In genomic region chr10:71269301-71270288, GRCh38 we compare ENCODE assay signal across 11 cellular contexts. TPM values are rescaled to one million over a fixed set of nuclear protein-coding genes. Genes with fewer than 3 reads are reported as not detected.
DNase-seq lines count a peak whose midpoint lies in the region; ATAC-seq, FAIRE-seq and TF ChIP-seq lines count a peak whose summit lies in the region.
"Had no signal": no experiment of that assay in that cellular context is flagged by ENCODE, and none has a peak within 500 bp of the region (broad histone marks: within the 10 kb centered on the region; RNA-seq: fewer than 3 reads in every experiment).

No MANE protein-coding gene starts in this region.

- TF ChIP-seq EP300 in H1 (IDR thresholded peaks at IDR 0.05; ENCODE audit: borderline replicate concordance in 1 of 2, low read depth in 2 of 2, low read length in 2 of 2) (no peak), tibial nerve (IDR thresholded peaks at IDR 0.05) (no peak)

- TF ChIP-seq POLR2A in H1 (IDR thresholded peaks at IDR 0.05; ENCODE audit: control extremely low read depth in 1 of 2, low read depth in 2 of 2, low read length in 2 of 2) (no peak; a peak in 1 of 3 replicates), tibial nerve (IDR thresholded peaks at IDR 0.05) (no peak)

- H3K79me2 ChIP-seq in H1 (ENCODE audit: control insufficient read depth in 1 of 2, insufficient read depth in 2 of 2, low read length in 2 of 2), result peaks cover 0 to 28% of the 10 kb centered on the region in 2 experiments; a peak in 2 of 4 replicates

- peak overlapping the region; percentile 88 for H2BK120ac ChIP-seq in H1 (replicated peaks; ENCODE audit: low read depth, low read length)

- peak overlapping the region; percentile 56 for H4K5ac ChIP-seq in H1 (ENCODE audit: insufficient read length, low read depth, low read length)

- no peak overlapping the region for H2BK15ac ChIP-seq in H1 (ENCODE audit: low read length)

- peak overlapping the region; percentile 33 for H3K4ac ChIP-seq in H1 (replicated peaks; ENCODE audit: insufficient read length, low read depth, low read length)

- peak overlapping the region; percentile 13 for H2BK20ac ChIP-seq in H1 (ENCODE audit: low read length)

- H3K14ac ChIP-seq in H1 (ENCODE audit: insufficient read length), result no peak overlapping the region

- H3K4me1 ChIP-seq in A673 (ENCODE audit: insufficient read depth, low read length, poor library complexity, severe bottlenecking) (peaks cover 56% of the 10 kb centered on the region), HUES48 (ENCODE audit: control insufficient read depth, insufficient read depth, low read length) (peaks cover 11% of the 10 kb centered on the region), H1 (replicated peaks in 1 of 4; ENCODE audit: control insufficient read depth in 3 of 4, insufficient read depth in 4 of 4, low read length in 3 of 4) (peaks cover 8 to 48% (median 32%) of the 10 kb centered on the region in 4 experiments), tibial nerve (peaks cover 0 to 8% (median 0%) of the 10 kb centered on the region in 4 donors)

- no peak overlapping the region for H3K56ac ChIP-seq in H1 (replicated peaks; ENCODE audit: insufficient read length, low read depth, low read length)

- no peak overlapping the region for H3K4me3 ChIP-seq in A673 (ENCODE audit: low read depth, low read length, poor library complexity, severe bottlenecking)
- peak overlapping the region; percentile 22; the same call in 1 of the 2 replicates for H3K4me3 ChIP-seq in HUES48 (ENCODE audit: low read depth, low read length)
- peak overlapping the region in 3 of 4 experiments; percentile 6 to 43 (median 15); a peak in 5 of 8 replicates for H3K4me3 ChIP-seq in H1 (ENCODE audit: extremely low read depth in 1 of 4, insufficient read depth in 2 of 4, low read depth in 3 of 4, low read length in 4 of 4)
- H3K4me3 ChIP-seq in tibial nerve, result no peak overlapping the region

- 22% methylated on average over 11 of the region's 11 CpGs; no CpG with 5 or more reads in 1 of the 2 experiments for WGBS in H1 (ENCODE audit: extremely low coverage in 1 of 2, insufficient coverage in 1 of 2, insufficient read length in 1 of 2, insufficient replicate concordance in 2 of 2, low coverage in 1 of 2, low lambda C conversion rate in 2 of 2, missing lambda C conversion rate in 1 of 2), 2 experiments
- WGBS in tibial nerve, 2 donors, result 64 to 66% methylated on average over 11 of the region's 11 CpGs

- H3K27ac ChIP-seq in A673 (ENCODE audit: low read depth, low read length, poor library complexity, severe bottlenecking) (peak overlapping the region; percentile 73), HUES48 (ENCODE audit: low read depth, low read length) (peak overlapping the region; percentile 94), H1 (ENCODE audit: low read depth, low read length) (peak overlapping the region; percentile 38; the same call in 1 of the 2 replicates), tibial nerve (no peak overlapping the region)

- TF ChIP-seq CTCF in A673 (conservative IDR thresholded peaks at IDR 0.05; ENCODE audit: low read depth, low read length), result no peak
- peak in 1 of 3 experiments; percentile 8; a peak in 1 of 4 replicates for TF ChIP-seq CTCF in H1 (IDR thresholded peaks at IDR 0.05; ENCODE audit: control extremely low read depth in 1 of 3, insufficient read depth in 1 of 3, low read depth in 1 of 3, low read length in 3 of 3)
- TF ChIP-seq CTCF in tibial nerve (IDR thresholded peaks at IDR 0.05), result no peak

- no peak overlapping the region for H2AFZ ChIP-seq in H1 (ENCODE audit: low read length)

- H4K8ac ChIP-seq in H1 (ENCODE audit: extremely low read depth, insufficient read depth, low read length), result peak overlapping the region; percentile 15; the same call in 1 of the 2 replicates

- H3K23me2 ChIP-seq in H1 (ENCODE audit: low read depth, low read length), result 0 out of 2 replicates have a peak, but pooled peaks cover 2% of the 10 kb centered on the region

- H3K18ac ChIP-seq in H1 (ENCODE audit: extremely low read depth, low read length), result peak overlapping the region; percentile 88

- BruUV-seq in A673 (replicated peaks; lab: Mats Ljungman, UMichigan), result no TSS peak

- peak overlapping the region; percentile 60; the same call in 1 of the 2 replicates for H2BK12ac ChIP-seq in H1 (ENCODE audit: low read depth, low read length)

- FAIRE-seq in H1 (lab: Jason Lieb, UNC), result peak; percentile 94

- POLR2A ChIA-PET in A673 (lab: Charles Lee; ENCODE audit: low non-redundant PET), result no interaction called here
- POLR2A ChIA-PET in H1 (lab: Charles Lee; ENCODE audit: partially characterized antibody), result interaction anchor here (0.6 to 6.8 kb wide), 8 partner anchors 9 to 280 kb away, joined by 3 to 45 read pairs (median 4); no protein-coding TSS in a partner anchor

- H4K20me1 ChIP-seq in H1 (replicated peaks in 1 of 2; ENCODE audit: control insufficient read depth in 1 of 2, insufficient read depth in 2 of 2, low read length in 2 of 2), result peaks cover 1 to 2% of the 10 kb centered on the region in 2 experiments

- intact Hi-C loops in A673 (cut with micrococcal nuclease; ENCODE audit: unreplicated experiment), result loop anchor here (5.0 kb wide), 1 partner anchor 52 kb away; no protein-coding TSS in a partner anchor

- CTCF ChIA-PET in A673 (lab: Charles Lee), result interaction anchor here (0.6 to 1.3 kb wide), 5 partner anchors 10 to 347 kb away, joined by 3 to 8 read pairs (median 5); no protein-coding TSS in a partner anchor
- CTCF ChIA-PET in H1 (lab: Charles Lee; ENCODE audit: partially characterized antibody), result interaction anchor here (0.6 to 11.1 kb wide), 32 partner anchors 9 to 371 kb away, joined by 3 to 175 read pairs (median 6); no protein-coding TSS in a partner anchor

- no peak overlapping the region for H3K23ac ChIP-seq in H1 (ENCODE audit: insufficient read length)

- H2AK5ac ChIP-seq in H1 (ENCODE audit: low read depth, low read length), result peak overlapping the region; percentile 56; the same call in 1 of the 2 replicates

- H3K36me3 ChIP-seq in A673 (ENCODE audit: insufficient read depth, low read length, poor library complexity, severe bottlenecking) (no peaks in the 10 kb centered on the region), HUES48 (ENCODE audit: control insufficient read depth, insufficient read depth, low read length) (no peaks in the 10 kb centered on the region), H1 (ENCODE audit: control insufficient read depth in 2 of 4, insufficient read depth in 4 of 4, low read length in 3 of 4) (no peaks in the 10 kb centered on the region; a peak in 1 of 8 replicates), tibial nerve (no peaks in the 10 kb centered on the region)

- H3K9me3 ChIP-seq in A673 (ENCODE audit: low read depth, low read length, poor library complexity, severe bottlenecking) (no peaks in the 10 kb centered on the region), HUES48 (ENCODE audit: control insufficient read depth, insufficient read depth, low read length) (no peaks in the 10 kb centered on the region), H1 (ENCODE audit: insufficient read depth in 2 of 2, low read depth in 1 of 2, low read length in 1 of 2) (no peaks in the 10 kb centered on the region), tibial nerve (no peaks in the 10 kb centered on the region)

- peak overlapping the region; percentile 94; the same call in 1 of the 2 replicates for H2BK5ac ChIP-seq in H1 (ENCODE audit: low read depth, low read length)

- H3K79me1 ChIP-seq in H1 (ENCODE audit: low read depth, low read length), result peaks cover 17% of the 10 kb centered on the region

- no peak for ATAC-seq in HG02970 (IDR thresholded peaks at IDR 0.05; ENCODE audit: low FRiP score, unreplicated experiment)

- H3K4me2 ChIP-seq in H1 (ENCODE audit: insufficient read depth in 1 of 2, low read depth in 2 of 2, low read length in 2 of 2), result peak overlapping the region; percentile 61 to 81

- peak overlapping the region; percentile 78 for H4K91ac ChIP-seq in H1 (replicated peaks; ENCODE audit: insufficient read length, low read length)

- DNase-seq in A673 (ENCODE audit: low spot score), result no peak
- DNase-seq in H1 (ENCODE audit: low read depth in 1 of 2, low spot score in 2 of 2), result peak; percentile 72 to 73
- peak; percentile 73 for DNase-seq in iPS-NIHi11 (ENCODE audit: low spot score)
- DNase-seq in dedifferentiated amniotic fluid mesenchymal stem cell (ENCODE audit: extremely low spot score), result no peak
- DNase-seq in tibial nerve (ENCODE audit: low spot score in 2 of 2), result no peak
- DNase-seq in NCI-H2081 treated with DMSO at 0.1 percent for 48 hours (lab: John Stamatoyannopoulos, UW), result no peak
- DNase-seq: activated effector memory CD4-positive, alpha-beta T cell treated with anti-CD3 and anti-CD28 coated beads, Interleukin-2, amount 50 U/mL, for 16 hours had no signal

- TF ChIP-seq RAD21 in H1 (IDR thresholded peaks at IDR 0.05 in 1 of 2, conservative IDR thresholded peaks at IDR 0.05 in 1 of 2; ENCODE audit: low read depth in 2 of 2, low read length in 2 of 2), result no peak

- no peaks in the 10 kb centered on the region for H3K27me3 ChIP-seq in A673 (replicated peaks; ENCODE audit: insufficient read depth, low read depth, low read length, poor library complexity)
- no peaks in the 10 kb centered on the region for H3K27me3 ChIP-seq in HUES48 (ENCODE audit: control insufficient read depth, insufficient read depth, low read length)
- H3K27me3 ChIP-seq in H1 (replicated peaks in 1 of 4; ENCODE audit: control insufficient read depth in 3 of 4, extremely low read depth in 1 of 4, insufficient read depth in 3 of 4, low read length in 3 of 4), result no peaks in the 10 kb centered on the region
- H3K27me3 ChIP-seq in tibial nerve, result no peaks in the 10 kb centered on the region

- H3K9ac ChIP-seq in HUES48 (ENCODE audit: low read depth, low read length), result no peak overlapping the region
- no peak overlapping the region; a peak in 1 of 7 replicates for H3K9ac ChIP-seq in H1 (replicated peaks in 1 of 4; ENCODE audit: extremely low read depth in 1 of 4, low read depth in 3 of 4, low read length in 3 of 4)

RNA-seq across cellular contexts. Expression of gene SLC29A3, which starts 49.5 kb away (rescaled TPM):
- total RNA-seq in A673 (2021) (6.1 and 6.6 TPM in 2 replicates), tibial nerve (10 to 100 TPM in 1 of 4 donors, 1 to 10 TPM in 3; 6.5 to 10.1 (median 7.4) TPM)
- 14.0 and 15.2 TPM in 2 replicates for total RNA-seq in H1 (2021; fragmentation: NEBNext Ultra II Directional; extraction: Animal tissue kit (Norgen Biotek cat#: 25700))
- 24.6 and 33.8 TPM in 2 replicates for polyA plus RNA-seq in H1 (2011; rRNA removed)
- polyA plus RNA-seq in H1 (2011; cell fraction: cytosol; rRNA removed), result 11.4 TPM
- polyA plus RNA-seq in H1 (2011; cell fraction: nucleus; rRNA removed), result 17.8 TPM
- 14.5 to 19.4 TPM (median 17.5 TPM) in 4 replicates for polyA plus RNA-seq in H1 (2012, experiment 1 of 2)
- 19.9 TPM for polyA plus RNA-seq in H1 (2012, experiment 2 of 2)
- polyA plus RNA-seq in H1 (2013, experiment 1 of 2), result 19.7 TPM
- polyA plus RNA-seq in H1 (2013, experiment 2 of 2), result 22.1 TPM
- polyA minus RNA-seq in H1 (2011; rRNA and poly(A)+ RNA removed), result 18.6 and 20.6 TPM in 2 replicates
- 9.4 TPM for polyA minus RNA-seq in H1 (2011; cell fraction: cytosol; rRNA and poly(A)+ RNA removed)
- 15.2 TPM for polyA minus RNA-seq in H1 (2011; cell fraction: nucleus; rRNA and poly(A)+ RNA removed)

RNA-seq across cellular contexts. Expression of gene UNC5B, which starts 57.2 kb away (rescaled TPM):
- 8.2 and 9.9 TPM in 2 replicates for total RNA-seq in A673 (2021)
- 31.8 and 31.9 TPM in 2 replicates for total RNA-seq in H1 (2021; fragmentation: NEBNext Ultra II Directional; extraction: Animal tissue kit (Norgen Biotek cat#: 25700))
- 27.9 and 34.1 TPM in 2 replicates for polyA plus RNA-seq in H1 (2011; rRNA removed)
- 22.8 TPM for polyA plus RNA-seq in H1 (2011; cell fraction: cytosol; rRNA removed)
- polyA plus RNA-seq in H1 (2011; cell fraction: nucleus; rRNA removed), result 58.1 TPM
- 22.2 to 30.2 TPM (median 28.1 TPM) in 4 replicates for polyA plus RNA-seq in H1 (2012, experiment 1 of 2)
- polyA plus RNA-seq in H1 (2012, experiment 2 of 2), result 28.3 TPM
- polyA plus RNA-seq in H1 (2013, experiment 1 of 2), result 22.6 TPM
- 24.0 TPM for polyA plus RNA-seq in H1 (2013, experiment 2 of 2)
- 22.2 and 22.8 TPM in 2 replicates for polyA minus RNA-seq in H1 (2011; rRNA and poly(A)+ RNA removed)
- polyA minus RNA-seq in H1 (2011; cell fraction: cytosol; rRNA and poly(A)+ RNA removed), result 16.0 TPM
- 19.1 TPM for polyA minus RNA-seq in H1 (2011; cell fraction: nucleus; rRNA and poly(A)+ RNA removed)
- total RNA-seq in tibial nerve, result 1 to 10 TPM; 3.3 to 7.0 (median 5.9) TPM
- total RNA-seq: activated CD4-positive, alpha-beta T cell treated with anti-CD3 and anti-CD28 coated beads, Interleukin-2, amount 10 ng/mL, durations not matched to agents 7 days and 5 days; naive thymus-derived CD8-positive, alpha-beta T cell had no signal

Comparison
In these comparisons a context has a peak if more than half of its experiments do, and no peak if none do; other contexts are left out.
1. DNase-seq: peak in H1 (2 of 2) and iPS-NIHi11 (single experiment); none in A673 (single experiment), dedifferentiated amniotic fluid mesenchymal stem cell (single experiment), tibial nerve (0 of 2) and NCI-H2081 treated with DMSO at 0.1 percent for 48 hours (single experiment).
2. H3K27ac ChIP-seq: peak in A673 (single experiment), HUES48 (single experiment) and H1 (single experiment); none in tibial nerve (0 of 4).
3. H3K4me3 ChIP-seq: peak in HUES48 (single experiment) and H1 (3 of 4); none in A673 (single experiment) and tibial nerve (0 of 4).